In genomic region chr1:43530483-43531452, GRCh38 we compare ENCODE assay signal across 8 cellular contexts. TPM values are rescaled to one million over a fixed set of nuclear protein-coding genes. Genes with fewer than 3 reads are reported as not detected.
DNase-seq lines count a peak whose midpoint lies in the region; ATAC-seq and TF ChIP-seq lines count a peak whose summit lies in the region.

TSS of gene PTPRF (plus strand) at chr1:43530883. CDS start at chr1:43545076, 14,193 bp downstream.

- peaks cover 14% of the 10 kb centered on the region for H3F3A ChIP-seq in GM23338 (replicated peaks; ENCODE audit: low read depth)

- H4K20me1 ChIP-seq in GM23338 (replicated peaks; ENCODE audit: insufficient read depth) (peaks cover 31% of the 10 kb centered on the region), osteoblast (ENCODE audit: insufficient read depth, low read length) (peaks cover 7% of the 10 kb centered on the region)

- peaks cover 3% of the 10 kb centered on the region; the same call in 2 of the 3 replicates for H3K9me3 Mint-ChIP-seq in GM23338

- H3K79me2 ChIP-seq in GM23338 (replicated peaks; ENCODE audit: insufficient read depth) (peaks cover 41% of the 10 kb centered on the region), osteoblast (ENCODE audit: insufficient read depth, low read length) (peaks cover 17% of the 10 kb centered on the region)

- H3K27me3 ChIP-seq in GM23338 (ENCODE audit: insufficient read depth): peaks cover 10% of the 10 kb centered on the region
- H3K27me3 ChIP-seq in NT2/D1 (ENCODE audit: insufficient read depth, insufficient read length): peaks cover 9% of the 10 kb centered on the region
- no peaks in the 10 kb centered on the region for H3K27me3 ChIP-seq in adrenal gland
- peaks cover 0 to 27% (median 0%) of the 10 kb centered on the region in 9 donors for H3K27me3 ChIP-seq in heart left ventricle
- no peaks in the 10 kb centered on the region for H3K27me3 ChIP-seq in osteoblast (ENCODE audit: insufficient read depth, low read length)

- TF ChIP-seq POLR2A in adrenal gland (IDR thresholded peaks at IDR 0.05): peak in 1 of 2 donors; percentile 16
- no peak for TF ChIP-seq POLR2A in heart left ventricle (IDR thresholded peaks at IDR 0.05)

- H3K36me3 Mint-ChIP-seq in GM23338 (ENCODE audit: low read depth): peaks cover 20% of the 10 kb centered on the region; the same call in 2 of the 3 replicates

- H3K9ac ChIP-seq in NT2/D1 (ENCODE audit: insufficient read length, low read depth): peak within 1 kb of the TSS; percentile 83

- H3K4me3 Mint-ChIP-seq in GM23338: peak within 1 kb of the TSS; percentile 100

- H3K36me3 ChIP-seq in GM23338 (ENCODE audit: insufficient read depth) (no peaks in the 10 kb centered on the region), NT2/D1 (ENCODE audit: insufficient read depth, insufficient read length, low read length) (peaks cover 17% of the 10 kb centered on the region), adrenal gland (replicated peaks in 1 of 2) (no peaks in the 10 kb centered on the region), heart left ventricle (no peaks in the 10 kb centered on the region), osteoblast (ENCODE audit: insufficient read depth, low read length) (no peaks in the 10 kb centered on the region)

- H3K27me3 Mint-ChIP-seq in GM23338 (ENCODE audit: insufficient read depth, low read depth, poor library complexity): peaks cover 29% of the 10 kb centered on the region

- H3K27ac ChIP-seq in GM23338 (ENCODE audit: low read depth): peak within 1 kb of the TSS; percentile 76; the same call in 1 of the 2 replicates
- H3K27ac ChIP-seq in adrenal gland: peak within 1 kb of the TSS in 2 of 5 donors; percentile 19 to 76
- H3K27ac ChIP-seq in heart left ventricle: peak within 1 kb of the TSS in 3 of 12 donors; percentile 24 to 88 (median 30)
- peak within 1 kb of the TSS; percentile 32 for H3K27ac ChIP-seq in osteoblast (ENCODE audit: low read depth, low read length)

- H2AFZ ChIP-seq in GM23338 (peak within 1 kb of the TSS; percentile 87; the same call in 1 of the 2 replicates), osteoblast (ENCODE audit: low read length) (peak within 1 kb of the TSS; percentile 84)

- H3K9me3 ChIP-seq in NT2/D1 (ENCODE audit: insufficient read depth, low read length) (no peaks in the 10 kb centered on the region), adrenal gland (replicated peaks in 1 of 3) (no peaks in the 10 kb centered on the region), heart left ventricle (no peaks in the 10 kb centered on the region), osteoblast (ENCODE audit: low read depth, low read length) (no peaks in the 10 kb centered on the region)

- H3K4me1 Mint-ChIP-seq in GM23338: peaks cover 53% of the 10 kb centered on the region

- in situ Hi-C loops in ACHN (cut with HindIII; ENCODE audit: low pct_ligation_motif_present, low pct_unique_long_range_greater_than_20kb, low sequenced_read_pairs): no loop called here

- 1 to 7% (median 2%) methylated on average over 6 to 97 of the region's 97 CpGs for WGBS in adrenal gland, 4 donors
- WGBS in heart left ventricle, 4 donors: 0 to 2% (median 1%) methylated on average over 29 to 96 of the region's 97 CpGs

- no peak for TF ChIP-seq CTCF in GM23338 (conservative IDR thresholded peaks at IDR 0.05; ENCODE audit: low read depth in 2 of 2)
- TF ChIP-seq CTCF in adrenal gland (IDR thresholded peaks at IDR 0.05): peak in 1 of 6 experiments; percentile 12
- TF ChIP-seq CTCF in heart left ventricle (IDR thresholded peaks at IDR 0.05): no peak
- TF ChIP-seq CTCF in osteoblast (IDR thresholded peaks at IDR 0.05; ENCODE audit: extremely low read depth, low read depth, low read length): no peak

- H3K4me3 ChIP-seq in GM23338 (peak within 1 kb of the TSS; percentile 94), NT2/D1 (ENCODE audit: insufficient read length, low read depth) (peak within 1 kb of the TSS; percentile 79), adrenal gland (peak within 1 kb of the TSS in 2 of 4 donors; percentile 45 to 75), heart left ventricle (peak within 1 kb of the TSS; percentile 46 to 83 (median 67)), osteoblast (ENCODE audit: insufficient read depth, low read length) (peak within 1 kb of the TSS; percentile 85)

- intact Hi-C loops in adrenal gland (cut with DNase I) (loop anchor here in 1 of 2 donors (5.0 to 10.0 kb wide), 2 partner anchors 122 to 404 kb away; partner anchors contain the start of genes ARTN and KDM4A), heart left ventricle (cut with DNase I) (loop anchor here in 5 of 10 donors (5.0 to 10.0 kb wide), 4 partner anchors 114 to 407 kb away; partner anchors contain the start of gene KDM4A (in 1 of the 5))

- ATAC-seq in GM23338 (peak; percentile 16), heart left ventricle (peak in 3 of 4 donors; percentile 58 to 81 (median 59)), HG03196 (IDR thresholded peaks at IDR 0.05; ENCODE audit: unreplicated experiment) (no peak), HG03457 (IDR thresholded peaks at IDR 0.05; ENCODE audit: unreplicated experiment) (no peak)

- DNase-seq in ACHN (peak; percentile 67), GM23338 (ENCODE audit: low spot score) (peak; percentile 81), NT2/D1 (ENCODE audit: low read depth, low spot score) (peak; percentile 47), adrenal gland (peak in 6 of 7 donors; percentile 46 to 73 (median 60)), heart left ventricle (peak in 3 of 5 donors; percentile 36 to 60 (median 48)), osteoblast (ENCODE audit: insufficient read length, low spot score, missing footprints) (peak; percentile 96)

- H3K27ac Mint-ChIP-seq in GM23338: peak within 1 kb of the TSS; percentile 99

- H3K9me2 ChIP-seq in GM23338 (ENCODE audit: insufficient read depth): no peaks in the 10 kb centered on the region

- peak within 1 kb of the TSS; percentile 99 for H3K4me2 ChIP-seq in GM23338
- H3K4me2 ChIP-seq in osteoblast (ENCODE audit: insufficient read depth, low read length): peak within 1 kb of the TSS; percentile 89

- H3K4me1 ChIP-seq in GM23338 (ENCODE audit: insufficient read depth): peaks cover 44% of the 10 kb centered on the region
- peaks cover 16% of the 10 kb centered on the region for H3K4me1 ChIP-seq in NT2/D1 (ENCODE audit: insufficient read depth, insufficient read length)
- H3K4me1 ChIP-seq in adrenal gland (replicated peaks in 1 of 2): peaks cover 0 to 6% of the 10 kb centered on the region in 2 donors
- peaks cover 0 to 24% (median 4%) of the 10 kb centered on the region in 12 donors for H3K4me1 ChIP-seq in heart left ventricle
- H3K4me1 ChIP-seq in osteoblast (ENCODE audit: insufficient read depth, low read length): peaks cover 16% of the 10 kb centered on the region

TF ChIP-seq in GM23338, 12 proteins besides CTCF, POLR2A, EP300 and RAD21 (continues in another document):
- no peak for TF ChIP-seq CREB1 (CRISPR knock-in tag; IDR thresholded peaks at IDR 0.05; ENCODE audit: low read depth)
- no peak for TF ChIP-seq REST (IDR thresholded peaks at IDR 0.05; ENCODE audit: unreplicated experiment)
- TF ChIP-seq EZH2phosphoT487 (IDR thresholded peaks at IDR 0.05; ENCODE audit: unreplicated experiment): no peak
- TF ChIP-seq STAT1 (IDR thresholded peaks at IDR 0.05; ENCODE audit: unreplicated experiment): no peak
- TF ChIP-seq ZNF114 (CRISPR knock-in tag; IDR thresholded peaks at IDR 0.05): no peak
- no peak for TF ChIP-seq ETS1 (IDR thresholded peaks at IDR 0.05)
- no peak; the same call in 1 of the 2 replicates for TF ChIP-seq POLR2AphosphoS5 (IDR thresholded peaks at IDR 0.05; ENCODE audit: low read depth)
- TF ChIP-seq NANOG (IDR thresholded peaks at IDR 0.05; ENCODE audit: borderline replicate concordance): no peak
- TF ChIP-seq JUNB (IDR thresholded peaks at IDR 0.05; ENCODE audit: unreplicated experiment): no peak
- TF ChIP-seq EZH2 (IDR thresholded peaks at IDR 0.05; ENCODE audit: low read depth, unreplicated experiment): no peak

RNA-seq across cellular contexts. Expression of gene PTPRF, which starts in this region (rescaled TPM):
- 154 and 173 TPM in 2 replicates for total RNA-seq in GM23338 (2014; rRNA removed; shearing (Covaris generic))
- 48.7 and 52.4 TPM in 2 replicates for polyA plus RNA-seq in GM23338 (2016; fragmentation: Nextera tagmentation; extraction: Ambion mirVana)
- 10 to 100 TPM; 15.0 to 92.0 (median 43.0) TPM for total RNA-seq in adrenal gland
- polyA plus RNA-seq in adrenal gland: 10 to 100 TPM; 10.5 to 21.0 (median 19.9) TPM
- 10 to 100 TPM in 1 of 9 donors, 1 to 10 TPM in 8; 2.1 to 74.1 (median 6.3) TPM for total RNA-seq in heart left ventricle
- 1 to 10 TPM in 1 of 2 donors, under 1 TPM in 1; 0.91 to 4.0 TPM for polyA plus RNA-seq in heart left ventricle
- 12.1 and 13.0 TPM in 2 replicates for total RNA-seq in osteoblast

Comparison
In these comparisons a context has a peak if more than half of its experiments do, and no peak if none do; other contexts are left out.
1. ATAC-seq: peak in GM23338 (single experiment) and heart left ventricle (3 of 4); none in HG03196 (single experiment) and HG03457 (single experiment).
2. Peak in every context shown above with its lines, with median percentiles within 50 percentile points of each other: DNase-seq.